Comparison of ENCODE assay signal across 1 cellular context in the genomic region with DNA sequence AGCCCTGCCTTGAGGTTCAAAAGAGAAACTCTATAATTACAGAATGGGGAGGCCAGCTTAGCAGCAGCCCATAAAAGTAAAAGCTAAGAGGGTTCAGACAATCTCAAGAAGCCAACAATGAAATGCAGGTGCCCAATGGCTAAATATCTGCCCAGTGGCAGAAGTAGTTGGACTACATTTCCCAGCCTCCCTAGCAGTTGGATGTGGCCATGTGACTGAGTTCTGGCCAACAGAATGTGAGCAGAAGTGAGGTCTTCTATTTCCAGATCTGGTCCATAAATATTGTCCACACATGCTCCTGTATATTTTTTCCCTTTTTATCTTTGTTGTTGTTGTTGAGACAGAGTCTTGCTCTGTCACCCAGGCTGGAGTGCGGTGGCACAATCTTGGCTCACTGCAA.
TF ChIP-seq lines count a peak whose summit lies in the region.

No MANE protein-coding gene starts in this region.

TF ChIP-seq in K562, 482 proteins besides CTCF, POLR2A, EP300 and RAD21 (continued from another document):
- TF ChIP-seq, protein P1, sequence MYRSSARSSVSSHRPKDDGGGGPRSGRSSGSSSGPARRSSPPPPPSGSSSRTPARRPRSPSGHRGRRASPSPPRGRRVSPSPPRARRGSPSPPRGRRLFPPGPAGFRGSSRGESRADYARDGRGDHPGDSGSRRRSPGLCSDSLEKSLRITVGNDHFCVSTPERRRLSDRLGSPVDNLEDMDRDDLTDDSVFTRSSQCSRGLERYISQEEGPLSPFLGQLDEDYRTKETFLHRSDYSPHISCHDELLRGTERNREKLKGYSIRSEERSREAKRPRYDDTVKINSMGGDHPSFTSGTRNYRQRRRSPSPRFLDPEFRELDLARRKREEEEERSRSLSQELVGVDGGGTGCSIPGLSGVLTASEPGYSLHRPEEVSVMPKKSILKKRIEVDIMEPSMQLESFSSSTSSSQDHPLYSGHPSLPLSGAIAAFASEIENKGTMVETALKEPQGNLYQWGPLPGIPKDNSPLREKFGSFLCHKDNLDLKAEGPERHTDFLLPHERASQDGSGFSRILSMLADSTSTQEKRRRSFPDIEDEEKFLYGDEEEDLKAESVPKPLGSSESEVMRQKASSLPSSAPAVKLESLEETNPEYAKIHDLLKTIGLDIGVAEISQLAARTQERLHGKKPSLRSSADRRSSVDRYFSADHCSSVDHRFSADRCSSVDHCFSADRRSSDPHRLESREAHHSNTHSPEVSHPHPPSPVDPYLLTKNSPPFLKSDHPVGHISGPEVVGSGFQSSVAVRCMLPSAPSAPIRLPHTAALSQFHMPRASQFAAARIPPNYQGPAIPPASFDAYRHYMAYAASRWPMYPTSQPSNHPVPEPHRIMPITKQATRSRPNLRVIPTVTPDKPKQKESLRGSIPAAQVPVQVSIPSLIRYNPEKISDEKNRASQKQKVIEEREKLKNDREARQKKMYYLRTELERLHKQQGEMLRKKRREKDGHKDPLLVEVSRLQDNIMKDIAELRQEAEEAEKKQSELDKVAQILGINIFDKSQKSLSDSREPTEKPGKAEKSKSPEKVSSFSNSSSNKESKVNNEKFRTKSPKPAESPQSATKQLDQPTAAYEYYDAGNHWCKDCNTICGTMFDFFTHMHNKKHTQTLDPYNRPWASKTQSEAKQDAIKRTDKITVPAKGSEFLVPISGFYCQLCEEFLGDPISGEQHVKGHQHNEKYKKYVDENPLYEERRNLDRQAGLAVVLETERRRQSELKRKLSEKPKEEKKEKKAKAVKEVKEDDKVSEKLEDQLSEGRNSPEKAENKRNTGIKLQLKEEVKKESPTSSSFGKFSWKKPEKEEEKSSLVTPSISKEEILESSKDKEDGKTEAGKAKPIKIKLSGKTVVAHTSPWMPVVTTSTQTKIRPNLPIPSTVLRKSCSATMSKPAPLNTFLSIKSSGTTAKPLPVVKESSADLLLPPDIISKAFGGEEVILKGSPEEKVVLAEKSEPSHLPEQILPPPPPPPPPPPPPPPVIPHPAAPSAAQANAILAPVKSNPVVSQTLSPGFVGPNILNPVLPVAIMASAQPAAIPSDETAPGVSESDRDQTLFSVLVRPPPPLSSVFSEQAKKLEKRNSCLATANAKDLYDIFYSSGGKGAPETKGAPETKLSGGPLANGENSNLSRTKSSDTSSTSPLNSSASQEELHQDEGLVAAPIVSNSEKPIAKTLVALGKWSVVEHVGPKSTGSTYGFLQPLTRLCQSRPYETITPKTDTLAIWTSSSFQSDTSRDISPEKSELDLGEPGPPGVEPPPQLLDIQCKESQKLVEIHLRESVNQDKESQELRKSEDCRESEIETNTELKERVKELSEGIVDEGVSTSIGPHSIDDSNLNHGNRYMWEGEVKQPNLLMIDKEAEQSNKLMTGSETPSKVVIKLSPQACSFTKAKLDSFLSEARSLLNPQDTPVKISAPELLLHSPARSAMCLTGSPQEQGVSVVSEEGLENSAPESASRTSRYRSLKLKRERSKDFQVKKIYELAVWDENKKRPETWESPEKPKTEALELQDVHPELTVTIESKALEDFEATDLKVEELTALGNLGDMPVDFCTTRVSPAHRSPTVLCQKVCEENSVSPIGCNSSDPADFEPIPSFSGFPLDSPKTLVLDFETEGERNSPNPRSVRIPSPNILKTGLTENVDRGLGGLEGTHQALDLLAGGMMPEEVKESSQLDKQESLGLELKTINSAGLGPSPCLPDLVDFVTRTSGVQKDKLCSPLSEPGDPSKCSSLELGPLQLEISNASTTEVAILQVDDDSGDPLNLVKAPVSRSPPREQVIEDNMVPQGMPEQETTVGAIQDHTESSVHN (IDR thresholded peaks at IDR 0.05; ENCODE audit: borderline replicate concordance in 1 of 2, low read depth in 1 of 2) = no peak
- no peak for TF ChIP-seq TBL1XR1 (IDR thresholded peaks at IDR 0.05; ENCODE audit: low read length in 2 of 2)
- TF ChIP-seq SIN3A (IDR thresholded peaks at IDR 0.05; ENCODE audit: borderline replicate concordance in 2 of 2, control insufficient read depth in 1 of 2, low read depth in 2 of 2, low read length in 2 of 2) = no peak
- TF ChIP-seq RAD51 (IDR thresholded peaks at IDR 0.05; ENCODE audit: borderline replicate concordance, low read depth) = 0 out of 2 replicates have a peak, but pooled peaks have one; percentile 25
- TF ChIP-seq USF1 (CRISPR knock-in tag; IDR thresholded peaks at IDR 0.05) = peak; percentile 56; the same call in 1 of the 2 replicates
- TF ChIP-seq USF2 (CRISPR knock-in tag; IDR thresholded peaks at IDR 0.05) = peak; percentile 84
- TF ChIP-seq SLC30A9 (CRISPR knock-in tag; IDR thresholded peaks at IDR 0.05) = no peak
- no peak for TF ChIP-seq SMC3 (conservative IDR thresholded peaks at IDR 0.05; ENCODE audit: insufficient read depth, low read depth, low read length)
- no peak for TF ChIP-seq IRF9 (tag; IDR thresholded peaks at IDR 0.05)
- peak; percentile 59; the same call in 1 of the 2 replicates for TF ChIP-seq ZNF143 (CRISPR knock-in tag; IDR thresholded peaks at IDR 0.05)
TF ChIP-seq in K562: peak in this region for 6.
